ENCODE assay signal across 1 cellular context in the genomic region with DNA sequence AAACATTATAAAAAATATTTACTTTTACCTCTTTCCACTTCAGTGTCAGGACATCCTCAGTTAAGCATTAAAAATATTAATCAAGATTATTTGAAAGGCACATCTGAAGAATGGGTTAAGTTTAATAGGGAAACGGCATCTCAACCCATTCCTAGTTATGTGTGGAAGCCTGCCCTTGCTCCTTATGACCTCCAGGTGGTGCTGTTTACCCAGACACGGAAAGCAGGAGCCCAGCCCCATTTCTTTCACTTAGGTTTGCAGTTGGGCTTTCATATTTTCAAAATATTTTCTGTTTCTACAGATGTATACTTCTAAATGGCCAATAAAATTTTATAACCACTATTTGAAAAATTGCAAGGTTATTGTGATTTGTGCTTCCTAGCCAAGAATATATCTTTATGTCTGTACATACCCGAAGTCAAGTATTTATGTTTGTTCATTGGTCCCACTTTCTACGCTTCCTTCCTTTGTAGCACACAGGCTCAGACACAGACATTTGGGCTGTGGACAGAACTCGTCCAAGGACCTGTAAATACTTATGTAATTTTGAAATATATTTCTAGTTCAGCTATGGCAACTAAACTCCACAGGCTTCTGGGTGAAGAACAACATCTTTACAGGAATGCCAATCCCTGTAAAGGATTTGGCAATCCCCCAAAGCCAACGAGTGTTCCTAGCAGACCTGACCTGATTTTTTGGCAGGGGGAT.
TF ChIP-seq lines count a peak whose summit lies in the region.

No MANE protein-coding gene starts in this region.

TF ChIP-seq in GM23338, 12 proteins besides CTCF, POLR2A, EP300 and RAD21 (continued from another document):
- TF ChIP-seq ZNF462 (CRISPR knock-in tag; IDR thresholded peaks at IDR 0.05): no peak
